Comparison of ENCODE assay signal across 21 cellular contexts in genomic region chr12:19458733-19459132, GRCh38.
"Had no signal": no experiment of that assay in that cellular context is flagged by ENCODE, and none has a peak within 500 bp of the region (broad histone marks: within the 10 kb centered on the region; RNA-seq: fewer than 3 reads in every experiment).

No MANE protein-coding gene starts in this region.

- H3K27ac ChIP-seq: heart left ventricle, left ventricle myocardium inferior, ovary, psoas muscle, tibial artery, WERI-Rb-1 had no signal

- H3K27me3 ChIP-seq: heart left ventricle, ovary, tibial artery had no signal

- FAIRE-seq: bronchial epithelial cell, frontal cortex had no signal

- ATAC-seq: activated CD8-positive, alpha-beta memory T cell treated with anti-CD3 and anti-CD28 coated beads, Interleukin-2, amount 10 ng/mL, durations not matched to agents 7 days and 5 days; psoas muscle; right cardiac atrium; stimulated activated naive CD8-positive, alpha-beta T cell treated with anti-CD3 and anti-CD28 coated beads, Interleukin-15, Interleukin-2, amounts not matched to agents 100 U/mL and 50 U/mL, for 24 hours; T-helper 17 cell had no signal

- H3K27ac Mint-ChIP-seq: activated CD8-positive, alpha-beta memory T cell treated with anti-CD3 and anti-CD28 coated beads, Interleukin-2, amount 10 ng/mL, durations not matched to agents 7 days and 5 days; T-helper 17 cell had no signal

- H3K9me3 Mint-ChIP-seq: immature natural killer cell had no signal

- H3K9me3 ChIP-seq: heart left ventricle, left ventricle myocardium inferior, ovary, psoas muscle, tibial artery had no signal

- H3K4me3 Mint-ChIP-seq: activated CD8-positive, alpha-beta memory T cell treated with anti-CD3 and anti-CD28 coated beads, Interleukin-2, amount 10 ng/mL, durations not matched to agents 7 days and 5 days; T-helper 17 cell had no signal

- H3K27me3 Mint-ChIP-seq: activated CD8-positive, alpha-beta memory T cell treated with anti-CD3 and anti-CD28 coated beads, Interleukin-2, amount 10 ng/mL, durations not matched to agents 7 days and 5 days; T-helper 17 cell had no signal

- DNase-seq: activated CD4-positive, alpha-beta T cell treated with anti-CD3 and anti-CD28 coated beads, Interleukin-2, amount 50 U/mL, for 48 hours; activated CD8-positive, alpha-beta memory T cell treated with anti-CD3 and anti-CD28 coated beads, Interleukin-2, amount 10 ng/mL, durations not matched to agents 7 days and 5 days; activated effector memory CD4-positive, alpha-beta T cell treated with Interleukin-2 at 50 U/mL for 16 hours; activated naive CD4-positive, alpha-beta T cell treated with anti-CD3 and anti-CD28 coated beads, Interleukin-2, amount 50 U/mL, for 16 hours; cerebellar nuclear complex; cortex of kidney; heart left ventricle; immature natural killer cell; kidney glomerular epithelial cell; left ventricle myocardium inferior; ovary; psoas muscle; right cardiac atrium; stimulated activated CD4-positive, alpha-beta T cell treated with anti-CD3 and anti-CD28 coated beads, Interleukin-2, amount 100 ng/mL, for 24 hours; stimulated activated naive CD8-positive, alpha-beta T cell treated with anti-CD3 and anti-CD28 coated beads, Interleukin-15, Interleukin-2, amounts not matched to agents 100 U/mL and 50 U/mL, for 24 hours; substantia nigra; T-helper 17 cell; WERI-Rb-1 had no signal
